In genomic region chr14:54440870-54441868, GRCh38 we compare ENCODE assay signal across 8 cellular contexts.
A peak's percentile ranks its signal among the peaks of the same experiment; 100 is the strongest.
DNase-seq lines count a peak whose midpoint lies in the region; ATAC-seq and TF ChIP-seq lines count a peak whose summit lies in the region.

CNIH1 (minus strand) TSS chr14:54441374; CDS start chr14:54441327, 47 bp downstream.

- ATAC-seq in GM19023 (IDR thresholded peaks at IDR 0.05; ENCODE audit: unreplicated experiment) = peak; percentile 97
- peak; percentile 95 for ATAC-seq in HG03280 (IDR thresholded peaks at IDR 0.05; ENCODE audit: unreplicated experiment)

- peak; percentile 67 for TF ChIP-seq CTCF in AG09319 (IDR thresholded peaks at IDR 0.05; ENCODE audit: low read depth, low read length)

- DNase-seq in AG09319 (ENCODE audit: extremely low read depth, low read depth) (peak; percentile 80), NCI-H345 (lab: John Stamatoyannopoulos, UW) (peak; percentile 91), islet precursor cell (peak; percentile 95)
- peak; percentile 84 to 87 (median 86) for DNase-seq in activated CD4-positive, CD25-positive, alpha-beta regulatory T cell (lab: John Stamatoyannopoulos, UW)
- peak; percentile 93 for DNase-seq in central memory CD4-positive, alpha-beta T cell
- peak; percentile 89 to 92 for DNase-seq in stimulated activated CD4-positive, alpha-beta T cell treated with anti-CD3 and anti-CD28 coated beads, Interleukin-15, amount 100 ng/mL, for 1 hour (ENCODE audit: low read depth in 1 of 2, low spot score in 1 of 2)

Comparison
In these comparisons a context has a peak if more than half of its experiments do, and no peak if none do; other contexts are left out.
1. Peak in every context shown above with its lines: DNase-seq and ATAC-seq.